23 cellular contexts compared by ENCODE assay signal in the genomic region with DNA sequence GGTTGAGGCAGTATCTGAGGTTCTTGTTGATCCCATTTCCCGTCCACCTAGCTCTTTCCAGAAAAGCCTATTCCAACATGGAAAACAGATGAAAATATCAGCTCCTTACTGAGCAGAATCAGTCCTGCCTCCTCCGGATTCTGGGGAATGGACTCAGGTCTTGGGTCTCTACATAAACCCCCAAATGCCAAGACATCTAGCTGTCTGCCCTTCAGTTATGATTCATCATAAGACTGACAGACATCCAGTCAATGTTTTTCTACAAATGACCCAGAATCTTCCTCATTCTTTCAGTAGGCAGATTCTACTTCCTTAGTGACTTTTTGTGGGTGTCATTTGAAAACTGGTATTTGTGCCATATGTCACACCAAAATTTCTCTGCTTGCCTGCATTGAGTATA.
DNase-seq lines count a peak whose midpoint lies in the region; ATAC-seq, FAIRE-seq and TF ChIP-seq lines count a peak whose summit lies in the region.
"Had no signal": no experiment of that assay in that cellular context is flagged by ENCODE, and none has a peak within 500 bp of the region (broad histone marks: within the 10 kb centered on the region; RNA-seq: fewer than 3 reads in every experiment).

No MANE protein-coding gene starts in this region.

- CTCF ChIA-PET in MCF 10A (lab: Yijun Ruan, JAX): interaction anchor here (0.7 kb wide), 1 partner anchor 11 kb away, joined by 3 read pairs; no protein-coding TSS in a partner anchor

- POLR2A ChIA-PET in MCF 10A (lab: Yijun Ruan, JAX): interaction anchor here (0.6 to 2.0 kb wide), 14 partner anchors 8 to 693 kb away, joined by 3 to 12 read pairs (median 4); partner anchors contain the start of gene TGFBR2

- H3K4me3 ChIP-seq in breast epithelium (no peak overlapping the region), RWPE2 (ENCODE audit: severe bottlenecking) (no peak overlapping the region), keratinocyte (ENCODE audit: control insufficient read depth in 2 of 3, extremely low read depth in 1 of 3, insufficient read depth in 2 of 3, low read depth in 1 of 3, low read length in 3 of 3) (no peak overlapping the region), upper lobe of right lung (no peak overlapping the region)
- H3K4me3 ChIP-seq: body of pancreas, lung, testis had no signal

- H3K79me2 ChIP-seq in keratinocyte (ENCODE audit: control insufficient read depth, insufficient read depth, low read length): no peaks in the 10 kb centered on the region

- TF ChIP-seq CTCF in MCF 10A (IDR thresholded peaks at IDR 0.05; ENCODE audit: unreplicated experiment): no peak
- no peak for TF ChIP-seq CTCF in breast epithelium (IDR thresholded peaks at IDR 0.05)
- TF ChIP-seq CTCF in RWPE2 (IDR thresholded peaks at IDR 0.05; ENCODE audit: poor library complexity, severe bottlenecking): no peak
- no peak for TF ChIP-seq CTCF in keratinocyte (optimal IDR thresholded peaks at IDR 0.05 in 1 of 3, IDR thresholded peaks at IDR 0.05 in 1 of 3, conservative IDR thresholded peaks at IDR 0.05 in 1 of 3; ENCODE audit: extremely low read depth in 1 of 3, insufficient read depth in 2 of 3, low read length in 3 of 3)
- TF ChIP-seq CTCF in upper lobe of right lung (IDR thresholded peaks at IDR 0.05): no peak
- TF ChIP-seq CTCF in osteocyte (IDR thresholded peaks at IDR 0.05): no peak

- H3K9me3 ChIP-seq in breast epithelium (no peaks in the 10 kb centered on the region), RWPE2 (ENCODE audit: severe bottlenecking) (no peaks in the 10 kb centered on the region), keratinocyte (ENCODE audit: control insufficient read depth, low read depth, low read length) (peaks cover 1% of the 10 kb centered on the region), upper lobe of right lung (no peaks in the 10 kb centered on the region)
- H3K9me3 ChIP-seq: body of pancreas, SK-N-SH, testis had no signal

- no peak overlapping the region for H3K4me2 ChIP-seq in keratinocyte (ENCODE audit: control insufficient read depth, extremely low read depth, insufficient read depth, low read depth, low read length)
- H3K4me2 ChIP-seq: SK-N-SH had no signal

- H3K9ac ChIP-seq in keratinocyte (ENCODE audit: control insufficient read depth, extremely low read depth, insufficient read depth, low read length): no peak overlapping the region
- H3K9ac ChIP-seq: SK-N-SH had no signal

- no peak for DNase-seq in MCF 10A (ENCODE audit: unreplicated experiment)
- DNase-seq in breast epithelium (ENCODE audit: low spot score in 2 of 2): no peak
- no peak for DNase-seq in RWPE2 (ENCODE audit: low spot score)
- DNase-seq in keratinocyte (ENCODE audit: low read depth, low spot score): no peak
- no peak for DNase-seq in upper lobe of right lung
- DNase-seq in GM19240 (ENCODE audit: insufficient read length, low spot score): no peak
- no peak for DNase-seq in osteocyte (ENCODE audit: extremely low spot score, unreplicated experiment)
- DNase-seq: activated CD4-positive, alpha-beta T cell treated with anti-CD3 and anti-CD28 coated beads, Interleukin-2, amount 50 U/mL, for 48 hours; body of pancreas; NCI-H1092 treated with DMSO at 0.1 percent for 48 hours; NCI-H1930; nucleus accumbens; SK-N-SH; small intestine; stimulated activated CD4-positive, alpha-beta T cell treated with anti-CD3 and anti-CD28 coated beads, Interleukin-2, amount 100 ng/mL, for 24 hours; testis; WERI-Rb-1 had no signal

- no peak for TF ChIP-seq POLR2A in breast epithelium (IDR thresholded peaks at IDR 0.05)

- H3K4me1 ChIP-seq in breast epithelium (no peaks in the 10 kb centered on the region), RWPE2 (ENCODE audit: insufficient read depth, poor library complexity, severe bottlenecking) (peaks cover 27% of the 10 kb centered on the region), keratinocyte (ENCODE audit: control insufficient read depth, extremely low read depth, insufficient read depth, low read length) (peaks cover 38% of the 10 kb centered on the region), upper lobe of right lung (no peaks in the 10 kb centered on the region)
- H3K4me1 ChIP-seq: body of pancreas, testis had no signal

- no peaks in the 10 kb centered on the region for H3K9me1 ChIP-seq in keratinocyte (ENCODE audit: control insufficient read depth, extremely low read depth, insufficient read depth, low read length)

- H3K27ac Mint-ChIP-seq in MCF 10A (ENCODE audit: low read depth, unreplicated experiment) (peak overlapping the region; percentile 68), osteocyte (ENCODE audit: unreplicated experiment) (no peak overlapping the region)

- intact Hi-C loops in MCF 10A (cut with micrococcal nuclease): no loop called here
- intact Hi-C loops in breast epithelium (cut with DNase I; ENCODE audit: low total_unique reads): no loop called here
- intact Hi-C loops in upper lobe of right lung (cut with DNase I): no loop called here

- peak; percentile 68 for FAIRE-seq in keratinocyte (lab: Jason Lieb, UNC)
- FAIRE-seq: GM12892, HepG2, small intestine had no signal

- no peak overlapping the region for H3K4me3 Mint-ChIP-seq in MCF 10A (ENCODE audit: unreplicated experiment)
- H3K4me3 Mint-ChIP-seq in osteocyte (ENCODE audit: unreplicated experiment): no peak overlapping the region
- H3K4me3 Mint-ChIP-seq: CD4-positive, CD25-positive, alpha-beta regulatory T cell had no signal

- H3K27me3 Mint-ChIP-seq in MCF 10A (ENCODE audit: insufficient read depth, unreplicated experiment) (no peaks in the 10 kb centered on the region), osteocyte (ENCODE audit: unreplicated experiment) (no peaks in the 10 kb centered on the region)

- no peaks in the 10 kb centered on the region for H3K36me3 Mint-ChIP-seq in MCF 10A (ENCODE audit: insufficient read depth, unreplicated experiment)
- H3K36me3 Mint-ChIP-seq in osteocyte (ENCODE audit: unreplicated experiment): no peaks in the 10 kb centered on the region
- H3K36me3 Mint-ChIP-seq: CD4-positive, CD25-positive, alpha-beta regulatory T cell had no signal

- dilution Hi-C loops in keratinocyte (cut with MboI; ENCODE audit: extremely low pct_ligation_motif_present, low sequenced_read_pairs): no loop called here

- no peak overlapping the region for H2AFZ ChIP-seq in keratinocyte (ENCODE audit: control insufficient read depth, low read length)

- H3K27me3 ChIP-seq in breast epithelium (no peaks in the 10 kb centered on the region), RWPE2 (ENCODE audit: insufficient read depth, poor library complexity, severe bottlenecking) (no peaks in the 10 kb centered on the region), keratinocyte (ENCODE audit: control insufficient read depth, extremely low read depth, insufficient read depth, low read length) (no peaks in the 10 kb centered on the region), upper lobe of right lung (no peaks in the 10 kb centered on the region)
- H3K27me3 ChIP-seq: body of pancreas, testis had no signal

- H4K20me1 ChIP-seq in keratinocyte (ENCODE audit: control insufficient read depth, extremely low read depth, insufficient read depth, low read length): no peaks in the 10 kb centered on the region

- H3K36me3 ChIP-seq in breast epithelium (no peaks in the 10 kb centered on the region), RWPE2 (ENCODE audit: low read depth) (no peaks in the 10 kb centered on the region), keratinocyte (ENCODE audit: control insufficient read depth in 2 of 2, extremely low read depth in 1 of 2, insufficient read depth in 2 of 2, low read length in 2 of 2) (no peaks in the 10 kb centered on the region), upper lobe of right lung (no peaks in the 10 kb centered on the region)
- H3K36me3 ChIP-seq: WERI-Rb-1 had no signal

- H3K4me1 Mint-ChIP-seq in MCF 10A (ENCODE audit: insufficient read depth, unreplicated experiment) (peaks cover 32% of the 10 kb centered on the region), osteocyte (ENCODE audit: unreplicated experiment) (peaks cover 15% of the 10 kb centered on the region)

- BruUV-seq in MCF 10A (replicated peaks; lab: Mats Ljungman, UMichigan): no TSS peak

- H3K27ac ChIP-seq in breast epithelium (no peak overlapping the region), RWPE2 (ENCODE audit: poor library complexity, severe bottlenecking) (peak overlapping the region; percentile 85), keratinocyte (ENCODE audit: control insufficient read depth, insufficient read depth, low read length) (peak overlapping the region; percentile 50), upper lobe of right lung (no peak overlapping the region)
- H3K27ac ChIP-seq: body of pancreas, HL-60, RWPE1, testis, WERI-Rb-1 had no signal

- H3K9me3 Mint-ChIP-seq in MCF 10A (ENCODE audit: unreplicated experiment) (peaks cover 6% of the 10 kb centered on the region), osteocyte (ENCODE audit: unreplicated experiment) (peaks cover 15% of the 10 kb centered on the region)
- H3K9me3 Mint-ChIP-seq: CD4-positive, CD25-positive, alpha-beta regulatory T cell had no signal

- ATAC-seq in RWPE2 (ENCODE audit: low read depth) (no peak), upper lobe of right lung (peak; percentile 31)
- ATAC-seq: body of pancreas, HepG2 had no signal

Comparison
In these comparisons a context has a peak if more than half of its experiments do, and no peak if none do; other contexts are left out.
1. H3K27ac ChIP-seq: peak in RWPE2 (single experiment) and keratinocyte (single experiment); none in breast epithelium (0 of 2) and upper lobe of right lung (single experiment).